1 cellular context compared by ENCODE assay signal in the genomic region with DNA sequence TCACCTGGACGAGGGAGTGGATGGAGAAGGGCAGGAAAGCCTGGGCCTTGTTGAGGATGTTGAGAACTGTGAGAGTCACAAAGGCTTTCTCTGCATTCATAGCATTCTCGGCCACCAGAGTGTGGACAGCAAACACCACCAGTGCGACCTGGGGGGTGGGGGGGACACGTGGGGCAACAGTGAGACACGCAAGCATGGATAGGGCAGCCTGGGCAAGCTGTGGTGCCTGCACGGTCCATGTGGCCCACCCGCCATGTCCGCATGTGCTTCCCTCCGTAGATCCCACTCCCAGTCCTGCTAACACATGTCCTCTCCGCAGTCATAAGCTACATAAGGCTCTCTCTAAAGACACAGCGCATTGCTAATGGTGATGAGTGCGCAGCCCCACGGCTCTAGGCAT.
TF ChIP-seq lines count a peak whose summit lies in the region.

No MANE protein-coding gene starts in this region.

TF ChIP-seq in HepG2, 621 proteins besides CTCF, POLR2A, EP300 and RAD21 (continues in another document):
- TF ChIP-seq CREB3 (CRISPR knock-in tag; IDR thresholded peaks at IDR 0.05) (no peak), ZBTB25 (CRISPR knock-in tag; IDR thresholded peaks at IDR 0.05) (no peak), RBM22 (optimal IDR thresholded peaks at IDR 0.05; ENCODE audit: low read length) (peak; percentile 82), ZNF724P (CRISPR knock-in tag; IDR thresholded peaks at IDR 0.05; ENCODE audit: borderline replicate concordance) (no peak), POLR2AphosphoS5 (IDR thresholded peaks at IDR 0.05; ENCODE audit: low read depth, low read length) (peak; percentile 38; the same call in 1 of the 2 replicates), ZBTB20 (CRISPR knock-in tag; IDR thresholded peaks at IDR 0.05; ENCODE audit: borderline replicate concordance, low read depth) (no peak), U2AF1 (optimal IDR thresholded peaks at IDR 0.05; ENCODE audit: low read depth, low read length) (no peak), HHEX (CRISPR knock-in tag; IDR thresholded peaks at IDR 0.05) (no peak), ZNF687 (CRISPR knock-in tag; IDR thresholded peaks at IDR 0.05) (peak; percentile 32), MAFG (CRISPR knock-in tag; IDR thresholded peaks at IDR 0.05) (no peak), SOX6 (IDR thresholded peaks at IDR 0.05) (no peak), SOX6 (CRISPR knock-in tag; IDR thresholded peaks at IDR 0.05) (no peak), NFIC (IDR thresholded peaks at IDR 0.05; ENCODE audit: low read length) (no peak), ZNF230 (CRISPR knock-in tag; IDR thresholded peaks at IDR 0.05) (no peak), ZNF788 (CRISPR knock-in tag; IDR thresholded peaks at IDR 0.05; ENCODE audit: borderline replicate concordance) (0 out of 2 replicates have a peak, but pooled peaks have one; percentile 22), ZNF326 (CRISPR knock-in tag; IDR thresholded peaks at IDR 0.05; ENCODE audit: borderline replicate concordance) (no peak), MNT (IDR thresholded peaks at IDR 0.05) (peak; percentile 73), RCOR2 (CRISPR knock-in tag; IDR thresholded peaks at IDR 0.05) (no peak), ZNF800 (CRISPR knock-in tag; IDR thresholded peaks at IDR 0.05) (no peak), MIXL1 (CRISPR knock-in tag; IDR thresholded peaks at IDR 0.05) (no peak), TARDBP (CRISPR knock-in tag; IDR thresholded peaks at IDR 0.05) (no peak), AGO2 (optimal IDR thresholded peaks at IDR 0.05; ENCODE audit: low read depth, low read length) (peak; percentile 69), ZNF773 (CRISPR knock-in tag; IDR thresholded peaks at IDR 0.05; ENCODE audit: borderline replicate concordance) (no peak)
- TF ChIP-seq, protein P1, sequence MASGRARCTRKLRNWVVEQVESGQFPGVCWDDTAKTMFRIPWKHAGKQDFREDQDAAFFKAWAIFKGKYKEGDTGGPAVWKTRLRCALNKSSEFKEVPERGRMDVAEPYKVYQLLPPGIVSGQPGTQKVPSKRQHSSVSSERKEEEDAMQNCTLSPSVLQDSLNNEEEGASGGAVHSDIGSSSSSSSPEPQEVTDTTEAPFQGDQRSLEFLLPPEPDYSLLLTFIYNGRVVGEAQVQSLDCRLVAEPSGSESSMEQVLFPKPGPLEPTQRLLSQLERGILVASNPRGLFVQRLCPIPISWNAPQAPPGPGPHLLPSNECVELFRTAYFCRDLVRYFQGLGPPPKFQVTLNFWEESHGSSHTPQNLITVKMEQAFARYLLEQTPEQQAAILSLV (CRISPR knock-in tag; IDR thresholded peaks at IDR 0.05; ENCODE audit: borderline replicate concordance), result no peak
- TF ChIP-seq, protein P2, sequence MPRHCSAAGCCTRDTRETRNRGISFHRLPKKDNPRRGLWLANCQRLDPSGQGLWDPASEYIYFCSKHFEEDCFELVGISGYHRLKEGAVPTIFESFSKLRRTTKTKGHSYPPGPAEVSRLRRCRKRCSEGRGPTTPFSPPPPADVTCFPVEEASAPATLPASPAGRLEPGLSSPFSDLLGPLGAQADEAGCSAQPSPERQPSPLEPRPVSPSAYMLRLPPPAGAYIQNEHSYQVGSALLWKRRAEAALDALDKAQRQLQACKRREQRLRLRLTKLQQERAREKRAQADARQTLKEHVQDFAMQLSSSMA (CRISPR knock-in tag; IDR thresholded peaks at IDR 0.05), result 0 out of 2 replicates have a peak, but pooled peaks have one; percentile 3
- TF ChIP-seq, protein P3, sequence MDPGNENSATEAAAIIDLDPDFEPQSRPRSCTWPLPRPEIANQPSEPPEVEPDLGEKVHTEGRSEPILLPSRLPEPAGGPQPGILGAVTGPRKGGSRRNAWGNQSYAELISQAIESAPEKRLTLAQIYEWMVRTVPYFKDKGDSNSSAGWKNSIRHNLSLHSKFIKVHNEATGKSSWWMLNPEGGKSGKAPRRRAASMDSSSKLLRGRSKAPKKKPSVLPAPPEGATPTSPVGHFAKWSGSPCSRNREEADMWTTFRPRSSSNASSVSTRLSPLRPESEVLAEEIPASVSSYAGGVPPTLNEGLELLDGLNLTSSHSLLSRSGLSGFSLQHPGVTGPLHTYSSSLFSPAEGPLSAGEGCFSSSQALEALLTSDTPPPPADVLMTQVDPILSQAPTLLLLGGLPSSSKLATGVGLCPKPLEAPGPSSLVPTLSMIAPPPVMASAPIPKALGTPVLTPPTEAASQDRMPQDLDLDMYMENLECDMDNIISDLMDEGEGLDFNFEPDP (CRISPR knock-in tag; conservative IDR thresholded peaks at IDR 0.05), result 0 out of 2 replicates have a peak, but pooled peaks have one; percentile 36
- TF ChIP-seq, protein P4, sequence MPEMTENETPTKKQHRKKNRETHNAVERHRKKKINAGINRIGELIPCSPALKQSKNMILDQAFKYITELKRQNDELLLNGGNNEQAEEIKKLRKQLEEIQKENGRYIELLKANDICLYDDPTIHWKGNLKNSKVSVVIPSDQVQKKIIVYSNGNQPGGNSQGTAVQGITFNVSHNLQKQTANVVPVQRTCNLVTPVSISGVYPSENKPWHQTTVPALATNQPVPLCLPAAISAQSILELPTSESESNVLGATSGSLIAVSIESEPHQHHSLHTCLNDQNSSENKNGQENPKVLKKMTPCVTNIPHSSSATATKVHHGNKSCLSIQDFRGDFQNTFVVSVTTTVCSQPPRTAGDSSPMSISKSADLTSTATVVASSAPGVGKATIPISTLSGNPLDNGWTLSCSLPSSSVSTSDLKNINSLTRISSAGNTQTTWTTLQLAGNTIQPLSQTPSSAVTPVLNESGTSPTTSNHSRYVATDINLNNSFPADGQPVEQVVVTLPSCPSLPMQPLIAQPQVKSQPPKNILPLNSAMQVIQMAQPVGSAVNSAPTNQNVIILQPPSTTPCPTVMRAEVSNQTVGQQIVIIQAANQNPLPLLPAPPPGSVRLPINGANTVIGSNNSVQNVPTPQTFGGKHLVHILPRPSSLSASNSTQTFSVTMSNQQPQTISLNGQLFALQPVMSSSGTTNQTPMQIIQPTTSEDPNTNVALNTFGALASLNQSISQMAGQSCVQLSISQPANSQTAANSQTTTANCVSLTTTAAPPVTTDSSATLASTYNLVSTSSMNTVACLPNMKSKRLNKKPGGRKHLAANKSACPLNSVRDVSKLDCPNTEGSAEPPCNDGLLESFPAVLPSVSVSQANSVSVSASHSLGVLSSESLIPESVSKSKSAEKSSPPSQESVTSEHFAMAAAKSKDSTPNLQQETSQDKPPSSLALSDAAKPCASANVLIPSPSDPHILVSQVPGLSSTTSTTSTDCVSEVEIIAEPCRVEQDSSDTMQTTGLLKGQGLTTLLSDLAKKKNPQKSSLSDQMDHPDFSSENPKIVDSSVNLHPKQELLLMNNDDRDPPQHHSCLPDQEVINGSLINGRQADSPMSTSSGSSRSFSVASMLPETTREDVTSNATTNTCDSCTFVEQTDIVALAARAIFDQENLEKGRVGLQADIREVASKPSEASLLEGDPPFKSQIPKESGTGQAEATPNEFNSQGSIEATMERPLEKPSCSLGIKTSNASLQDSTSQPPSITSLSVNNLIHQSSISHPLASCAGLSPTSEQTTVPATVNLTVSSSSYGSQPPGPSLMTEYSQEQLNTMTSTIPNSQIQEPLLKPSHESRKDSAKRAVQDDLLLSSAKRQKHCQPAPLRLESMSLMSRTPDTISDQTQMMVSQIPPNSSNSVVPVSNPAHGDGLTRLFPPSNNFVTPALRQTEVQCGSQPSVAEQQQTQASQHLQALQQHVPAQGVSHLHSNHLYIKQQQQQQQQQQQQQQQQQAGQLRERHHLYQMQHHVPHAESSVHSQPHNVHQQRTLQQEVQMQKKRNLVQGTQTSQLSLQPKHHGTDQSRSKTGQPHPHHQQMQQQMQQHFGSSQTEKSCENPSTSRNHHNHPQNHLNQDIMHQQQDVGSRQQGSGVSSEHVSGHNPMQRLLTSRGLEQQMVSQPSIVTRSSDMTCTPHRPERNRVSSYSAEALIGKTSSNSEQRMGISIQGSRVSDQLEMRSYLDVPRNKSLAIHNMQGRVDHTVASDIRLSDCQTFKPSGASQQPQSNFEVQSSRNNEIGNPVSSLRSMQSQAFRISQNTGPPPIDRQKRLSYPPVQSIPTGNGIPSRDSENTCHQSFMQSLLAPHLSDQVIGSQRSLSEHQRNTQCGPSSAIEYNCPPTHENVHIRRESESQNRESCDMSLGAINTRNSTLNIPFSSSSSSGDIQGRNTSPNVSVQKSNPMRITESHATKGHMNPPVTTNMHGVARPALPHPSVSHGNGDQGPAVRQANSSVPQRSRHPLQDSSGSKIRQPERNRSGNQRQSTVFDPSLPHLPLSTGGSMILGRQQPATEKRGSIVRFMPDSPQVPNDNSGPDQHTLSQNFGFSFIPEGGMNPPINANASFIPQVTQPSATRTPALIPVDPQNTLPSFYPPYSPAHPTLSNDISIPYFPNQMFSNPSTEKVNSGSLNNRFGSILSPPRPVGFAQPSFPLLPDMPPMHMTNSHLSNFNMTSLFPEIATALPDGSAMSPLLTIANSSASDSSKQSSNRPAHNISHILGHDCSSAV (CRISPR knock-in tag; IDR thresholded peaks at IDR 0.05; ENCODE audit: borderline replicate concordance), result no peak
- TF ChIP-seq, protein P5, sequence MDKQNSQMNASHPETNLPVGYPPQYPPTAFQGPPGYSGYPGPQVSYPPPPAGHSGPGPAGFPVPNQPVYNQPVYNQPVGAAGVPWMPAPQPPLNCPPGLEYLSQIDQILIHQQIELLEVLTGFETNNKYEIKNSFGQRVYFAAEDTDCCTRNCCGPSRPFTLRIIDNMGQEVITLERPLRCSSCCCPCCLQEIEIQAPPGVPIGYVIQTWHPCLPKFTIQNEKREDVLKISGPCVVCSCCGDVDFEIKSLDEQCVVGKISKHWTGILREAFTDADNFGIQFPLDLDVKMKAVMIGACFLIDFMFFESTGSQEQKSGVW (CRISPR knock-in tag; IDR thresholded peaks at IDR 0.05; ENCODE audit: borderline replicate concordance), result no peak
